ENCODE assay signal across 8 cellular contexts in genomic region chr11:46382644-46383403, GRCh38. TPM values are rescaled to one million over a fixed set of nuclear protein-coding genes. Genes with fewer than 3 reads are reported as not detected.
DNase-seq lines count a peak whose midpoint lies in the region; ATAC-seq and TF ChIP-seq lines count a peak whose summit lies in the region.

No MANE protein-coding gene starts in this region.

- no peak for ATAC-seq in DND-41 (ENCODE audit: insufficient read depth, low read depth)
- ATAC-seq in left lung, result no peak
- no peak for ATAC-seq in GM18511 (IDR thresholded peaks at IDR 0.05; ENCODE audit: unreplicated experiment)
- no peak for ATAC-seq in GM21447 (IDR thresholded peaks at IDR 0.05; ENCODE audit: unreplicated experiment)

- WGBS in lower leg skin, 2 donors, result 61 to 67% methylated on average over 10 to 16 of the region's 18 CpGs

- H3K9me3 ChIP-seq in DND-41 (ENCODE audit: insufficient read depth, low read length, severe bottlenecking), result no peaks in the 10 kb centered on the region
- H3K9me3 ChIP-seq in left lung, result no peaks in the 10 kb centered on the region
- H3K9me3 ChIP-seq in uterus, result no peaks in the 10 kb centered on the region

- no peak overlapping the region for H3K27ac ChIP-seq in DND-41 (ENCODE audit: low read length)
- no peak overlapping the region for H3K27ac ChIP-seq in left lung
- no peak overlapping the region for H3K27ac ChIP-seq in uterus

- TF ChIP-seq CTCF in DND-41 (IDR thresholded peaks at IDR 0.05; ENCODE audit: borderline replicate concordance, extremely low read depth, low read length, poor library complexity, severe bottlenecking) (peak; percentile 34), LNCaP clone FGC (IDR thresholded peaks at IDR 0.05; ENCODE audit: control insufficient read depth, extremely low read depth, insufficient read depth) (peak; percentile 62), astrocyte of the spinal cord (IDR thresholded peaks at IDR 0.05; ENCODE audit: low read depth, low read length) (peak; percentile 72), left lung (IDR thresholded peaks at IDR 0.05) (peak; percentile 45 to 63), uterus (IDR thresholded peaks at IDR 0.05) (peak in 1 of 4 experiments; percentile 37), lower leg skin (IDR thresholded peaks at IDR 0.05) (no peak)

- no peak overlapping the region for H3K9ac ChIP-seq in DND-41 (ENCODE audit: low read depth, low read length)

- H3K36me3 ChIP-seq in DND-41 (ENCODE audit: insufficient read depth, low read length) (peaks cover 13% of the 10 kb centered on the region), left lung (peaks cover 0 to 11% of the 10 kb centered on the region in 2 donors), uterus (no peaks in the 10 kb centered on the region)

- DNase-seq in DND-41 (no peak), LNCaP clone FGC (ENCODE audit: low read depth) (no peak), astrocyte of the spinal cord (ENCODE audit: low read depth, low spot score) (no peak), left lung (no peak), uterus (no peak), lower leg skin (ENCODE audit: low spot score in 2 of 2) (no peak)

- in situ Hi-C loops in astrocyte of the spinal cord (cut with HindIII; ENCODE audit: low sequenced_read_pairs), result no loop called here

- TF ChIP-seq POLR2A in uterus (IDR thresholded peaks at IDR 0.05) (no peak), lower leg skin (IDR thresholded peaks at IDR 0.05) (no peak)

- peaks cover 29% of the 10 kb centered on the region for H4K20me1 ChIP-seq in DND-41 (ENCODE audit: insufficient read depth, low read length)

- H3K4me3 ChIP-seq in DND-41 (ENCODE audit: low read depth in 1 of 2, low read length in 2 of 2) (no peak overlapping the region), LNCaP clone FGC (ENCODE audit: low read depth, low read length) (peak overlapping the region; percentile 48; the same call in 1 of the 2 replicates), astrocyte of the spinal cord (ENCODE audit: low read depth, low read length) (peak overlapping the region; percentile 55), left lung (peak overlapping the region; percentile 67 to 70), uterus (peak overlapping the region; percentile 48 to 82), lower leg skin (ENCODE audit: low read depth, poor library complexity, severe bottlenecking) (no peak overlapping the region)

- intact Hi-C loops in left lung (cut with DNase I) (no loop called here), uterus (cut with DNase I; ENCODE audit: low total_unique reads) (no loop called here), lower leg skin (cut with DNase I; ENCODE audit: low total_unique reads) (no loop called here)

- H3K27me3 ChIP-seq in DND-41 (ENCODE audit: insufficient read depth, low read length, poor library complexity), result peaks cover 40% of the 10 kb centered on the region
- peaks cover 5 to 59% of the 10 kb centered on the region in 2 donors for H3K27me3 ChIP-seq in left lung
- no peaks in the 10 kb centered on the region for H3K27me3 ChIP-seq in uterus

- H3K4me2 ChIP-seq in DND-41 (ENCODE audit: insufficient read depth, low read length), result no peak overlapping the region

- H2AFZ ChIP-seq in DND-41 (ENCODE audit: low read depth, low read length), result no peak overlapping the region

- H3K79me2 ChIP-seq in DND-41 (ENCODE audit: insufficient read depth, low read length), result no peaks in the 10 kb centered on the region

- H3K4me1 ChIP-seq in DND-41 (ENCODE audit: insufficient read depth, low read length) (peaks cover 22% of the 10 kb centered on the region), left lung (peaks cover 5 to 41% of the 10 kb centered on the region in 2 donors), uterus (peaks cover 0 to 9% of the 10 kb centered on the region in 2 donors)

RNA-seq across cellular contexts. Expression of gene MDK, which starts 1.4 kb away (rescaled TPM):
- total RNA-seq in left lung, result 100 to 1,000 TPM in 1 of 2 donors, 10 to 100 TPM in 1; 15.4 to 121 TPM
- total RNA-seq in uterus, result 100 to 1,000 TPM in 2 of 4 donors, 10 to 100 TPM in 2; 61.7 to 305 (median 103) TPM
- total RNA-seq in lower leg skin, result 10 to 100 TPM in 3 of 4 donors, 1 to 10 TPM in 1; 6.0 to 19.4 (median 12.0) TPM

RNA-seq across cellular contexts. Expression of gene CHRM4, which starts 8.8 kb away (rescaled TPM):
- total RNA-seq in left lung, result not detected
- total RNA-seq in uterus, result under 1 TPM in 2 of 4 donors, not detected in 2; 0.14 to 0.67 TPM
- total RNA-seq in lower leg skin, result 1 to 10 TPM; 1.2 to 8.1 (median 3.3) TPM

RNA-seq across cellular contexts. Expression of gene DGKZ, which starts 35.6 kb away (rescaled TPM):
- total RNA-seq in left lung, result 10 to 100 TPM; 40.5 to 65.1 TPM
- 10 to 100 TPM; 13.5 to 55.3 (median 42.8) TPM for total RNA-seq in uterus
- 10 to 100 TPM; 41.8 to 86.4 (median 60.3) TPM for total RNA-seq in lower leg skin

Comparison
In these comparisons a context has a peak if more than half of its experiments do, and no peak if none do; other contexts are left out.
1. H3K4me3 ChIP-seq: peak in LNCaP clone FGC (single experiment), astrocyte of the spinal cord (single experiment), left lung (2 of 2) and uterus (2 of 2); none in DND-41 (0 of 2) and lower leg skin (single experiment).
2. CTCF ChIP-seq: peak in DND-41 (single experiment), LNCaP clone FGC (single experiment), astrocyte of the spinal cord (single experiment) and left lung (2 of 2); none in lower leg skin (0 of 3).